In the genomic region with DNA sequence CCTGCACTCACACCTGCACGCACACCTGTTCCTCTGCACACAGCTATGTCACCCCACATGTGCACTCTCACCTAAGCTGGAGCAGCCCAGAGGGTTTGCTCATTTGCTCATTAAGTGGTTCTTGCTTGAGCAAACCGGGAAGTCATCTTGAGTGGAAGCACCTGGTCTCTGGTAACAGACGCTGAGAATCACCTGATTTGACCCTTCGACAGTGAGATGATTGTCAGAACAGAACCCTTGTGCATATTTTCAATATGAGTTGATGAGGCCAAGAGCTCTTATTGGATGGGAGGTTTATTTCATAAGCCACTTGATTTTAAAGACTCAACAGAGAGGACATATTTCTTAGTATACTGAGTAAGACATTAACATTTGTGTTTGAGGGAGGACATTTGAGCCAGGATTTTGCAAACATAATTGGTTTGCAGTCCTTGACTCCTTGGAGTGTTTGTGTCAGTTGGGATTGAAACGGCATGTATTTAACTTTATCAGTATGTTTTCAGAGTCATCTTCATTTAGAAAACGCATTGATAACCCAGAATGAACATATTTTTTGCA, we compare ENCODE assay signal across 12 cellular contexts. TPM values are rescaled to one million over a fixed set of nuclear protein-coding genes. Genes with fewer than 3 reads are reported as not detected.
DNase-seq lines count a peak whose midpoint lies in the region; ATAC-seq and TF ChIP-seq lines count a peak whose summit lies in the region.
"Had no signal": no experiment of that assay in that cellular context is flagged by ENCODE, and none has a peak within 500 bp of the region (broad histone marks: within the 10 kb centered on the region; RNA-seq: fewer than 3 reads in every experiment).

No MANE protein-coding gene starts in this region.

- no peaks in the 10 kb centered on the region for H3K9me3 ChIP-seq in right atrium auricular region
- H3K9me3 ChIP-seq: SJCRH30 had no signal

- no peaks in the 10 kb centered on the region for H3K27me3 ChIP-seq in right atrium auricular region
- H3K27me3 ChIP-seq in foreskin keratinocyte: peaks cover 20% of the 10 kb centered on the region
- H3K27me3 ChIP-seq: SJCRH30 had no signal

- peak; percentile 26 for DNase-seq in right atrium auricular region (ENCODE audit: low spot score)
- no peak for DNase-seq in Right ventricle myocardium inferior (ENCODE audit: missing footprints)
- peak; percentile 91 for DNase-seq in NCI-H510A (lab: John Stamatoyannopoulos, UW)
- DNase-seq in foreskin keratinocyte: peak; percentile 93 to 97
- peak; percentile 37 for DNase-seq in ureter (ENCODE audit: low spot score)
- DNase-seq in CD1c-positive myeloid dendritic cell (ENCODE audit: extremely low spot score): no peak
- DNase-seq: Karpas-422, SJCRH30 had no signal

- TF ChIP-seq CTCF in right atrium auricular region (IDR thresholded peaks at IDR 0.05) (no peak), foreskin keratinocyte (conservative IDR thresholded peaks at IDR 0.05) (no peak)

- H3K4me1 ChIP-seq in right atrium auricular region (peaks cover 0 to 20% of the 10 kb centered on the region in 2 donors), foreskin keratinocyte (peaks cover 5% of the 10 kb centered on the region)
- H3K4me1 ChIP-seq: SJCRH30 had no signal

- no peaks in the 10 kb centered on the region for H3K36me3 ChIP-seq in right atrium auricular region
- H3K36me3 ChIP-seq: SJCRH30 had no signal

- intact Hi-C loops in Right ventricle myocardium inferior (cut with DNase I): no loop called here

- no peak overlapping the region for H3K4me3 ChIP-seq in right atrium auricular region
- H3K4me3 ChIP-seq: SJCRH30 had no signal

- no peak for ATAC-seq in Right ventricle myocardium inferior
- ATAC-seq in foreskin keratinocyte: peak; percentile 62
- ATAC-seq in HG02973 (IDR thresholded peaks at IDR 0.05; ENCODE audit: unreplicated experiment): no peak
- no peak for ATAC-seq in HG03159 (IDR thresholded peaks at IDR 0.05; ENCODE audit: unreplicated experiment)
- ATAC-seq: left lobe of liver had no signal

- H3K27ac ChIP-seq in right atrium auricular region (no peak overlapping the region), foreskin keratinocyte (no peak overlapping the region)
- H3K27ac ChIP-seq: C4-2B, SJCRH30 had no signal

RNA-seq across cellular contexts. Expression of a gene that starts 22.1 kb away (rescaled TPM):
- total RNA-seq in right atrium auricular region: 10 to 100 TPM; 13.2 to 18.1 TPM
- 13.4 TPM for total RNA-seq in Right ventricle myocardium inferior
- 43.2 and 45.6 TPM in 2 replicates for total RNA-seq in foreskin keratinocyte
- polyA plus RNA-seq in foreskin keratinocyte: 28.7 and 33.8 TPM in 2 replicates
- 48.0 TPM for total RNA-seq in ureter

Comparison
In these comparisons a context has a peak if more than half of its experiments do, and no peak if none do; other contexts are left out.
1. DNase-seq: peak in right atrium auricular region (single experiment), NCI-H510A (single experiment), foreskin keratinocyte (2 of 2) and ureter (single experiment); none in Right ventricle myocardium inferior (single experiment) and CD1c-positive myeloid dendritic cell (single experiment).